ENCODE assay signal across 24 cellular contexts in genomic region chr13:69828527-69828926, GRCh38.
DNase-seq lines count a peak whose midpoint lies in the region; ATAC-seq and TF ChIP-seq lines count a peak whose summit lies in the region.
"Had no signal": no experiment of that assay in that cellular context is flagged by ENCODE, and none has a peak within 500 bp of the region (broad histone marks: within the 10 kb centered on the region; RNA-seq: fewer than 3 reads in every experiment).

No MANE protein-coding gene starts in this region.

- no peaks in the 10 kb centered on the region for H3K36me3 ChIP-seq in testis (ENCODE audit: low read depth, missing control alignments)
- H3K36me3 ChIP-seq: BLaER1 treated with 17β-estradiol and CSF1 and Interleukin-3, amounts not matched to agents 10 nM and 100 nM; Peyer's patch had no signal

- intact Hi-C loops in testis (cut with DNase I; ENCODE audit: low total_unique reads), result no loop called here

- no peaks in the 10 kb centered on the region for H3K9me3 ChIP-seq in testis
- H3K9me3 ChIP-seq: BLaER1 treated with 17β-estradiol and CSF1 and Interleukin-3, amounts not matched to agents 10 nM and 100 nM; Peyer's patch had no signal

- H3K4me3 ChIP-seq in testis, result no peak overlapping the region
- H3K4me3 ChIP-seq: BLaER1 treated with 17β-estradiol and CSF1 and Interleukin-3, amounts not matched to agents 10 nM and 100 nM; Peyer's patch had no signal

- DNase-seq in NCI-H1417 (lab: John Stamatoyannopoulos, UW) (peak in 2 of 3 experiments; percentile 25 to 63), NCI-H1417 treated with DMSO at 0.1 percent for 48 hours (lab: John Stamatoyannopoulos, UW) (no peak), NCI-H69 (lab: John Stamatoyannopoulos, UW) (peak; percentile 78), iPS-NIHi7 (ENCODE audit: extremely low spot score) (peak; percentile 29), occipital lobe (lab: John Stamatoyannopoulos, UW) (no peak), testis (no peak), GM10266 (ENCODE audit: extremely low spot score) (no peak)
- DNase-seq: ACHN; CD8-positive, alpha-beta T cell; DND-41; H9; KBM-7; NCI-H1092 treated with DMSO at 0.1 percent for 48 hours; NCI-H1694 treated with DMSO at 0.1 percent for 48 hours; NCI-H2107; NCI-H510A; NCI-H748 treated with DMSO at 0.1 percent for 48 hours; Peyer's patch had no signal

- H3K4me1 ChIP-seq in testis, result no peaks in the 10 kb centered on the region
- H3K4me1 ChIP-seq: BLaER1 treated with 17β-estradiol and CSF1 and Interleukin-3, amounts not matched to agents 10 nM and 100 nM; Peyer's patch had no signal

- no peak for TF ChIP-seq POLR2A in testis (IDR thresholded peaks at IDR 0.05)

- no peak for TF ChIP-seq CTCF in testis (IDR thresholded peaks at IDR 0.05)
- TF ChIP-seq CTCF in GM10266 (IDR thresholded peaks at IDR 0.05; ENCODE audit: control insufficient read depth, insufficient read depth, low read depth, missing control alignments), result no peak

- ATAC-seq in GM21528 (IDR thresholded peaks at IDR 0.05; ENCODE audit: low FRiP score, unreplicated experiment), result no peak
- ATAC-seq: CD8-positive, alpha-beta T cell; HepG2; SK-N-SH treated with all-trans-retinoic acid at 6 μM for 48 hours had no signal

- H3K27ac ChIP-seq in testis, result no peak overlapping the region
- H3K27ac ChIP-seq: 22Rv1; BLaER1 treated with 17β-estradiol and CSF1 and Interleukin-3, amounts not matched to agents 10 nM and 100 nM; HL-60; Peyer's patch had no signal

- H3K27me3 ChIP-seq in testis, result no peaks in the 10 kb centered on the region
- H3K27me3 ChIP-seq: BLaER1 treated with 17β-estradiol and CSF1 and Interleukin-3, amounts not matched to agents 10 nM and 100 nM; Peyer's patch had no signal

- 98 to 100% methylated on average over 1 to 2 of the region's 2 CpGs for WGBS in testis, 2 donors

Comparison
In these comparisons a context has a peak if more than half of its experiments do, and no peak if none do; other contexts are left out.
1. DNase-seq: peak in NCI-H1417 (2 of 3), NCI-H69 (single experiment) and iPS-NIHi7 (single experiment); none in NCI-H1417 treated with DMSO at 0.1 percent for 48 hours (single experiment), occipital lobe (single experiment), testis (single experiment) and GM10266 (single experiment).